1 cellular context compared by ENCODE assay signal in the genomic region with DNA sequence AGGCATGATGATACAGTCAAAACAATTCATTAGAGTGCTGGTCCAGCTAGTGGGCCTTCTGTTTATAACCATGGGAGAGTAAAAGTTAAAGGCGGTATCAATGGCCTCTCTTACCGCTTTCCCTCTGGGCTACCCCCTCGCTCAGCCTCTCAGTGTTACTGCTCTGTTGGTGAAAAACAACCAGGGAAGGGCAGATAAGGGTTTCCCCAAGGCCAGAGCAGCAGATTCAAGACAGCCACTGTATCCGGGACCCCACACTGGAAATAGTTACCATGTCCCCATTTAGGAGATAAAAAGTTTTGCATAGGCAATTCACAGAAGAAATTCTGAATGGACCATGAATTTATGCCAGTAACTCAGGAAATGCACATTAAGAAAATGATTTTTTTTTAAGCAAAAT.
A peak's percentile ranks its signal among the peaks of the same experiment; 100 is the strongest.
TF ChIP-seq lines count a peak whose summit lies in the region.

No MANE protein-coding gene starts in this region.

TF ChIP-seq in HepG2, 621 proteins besides CTCF, POLR2A, EP300 and RAD21 (continued from another document):
- TF ChIP-seq, protein P1, sequence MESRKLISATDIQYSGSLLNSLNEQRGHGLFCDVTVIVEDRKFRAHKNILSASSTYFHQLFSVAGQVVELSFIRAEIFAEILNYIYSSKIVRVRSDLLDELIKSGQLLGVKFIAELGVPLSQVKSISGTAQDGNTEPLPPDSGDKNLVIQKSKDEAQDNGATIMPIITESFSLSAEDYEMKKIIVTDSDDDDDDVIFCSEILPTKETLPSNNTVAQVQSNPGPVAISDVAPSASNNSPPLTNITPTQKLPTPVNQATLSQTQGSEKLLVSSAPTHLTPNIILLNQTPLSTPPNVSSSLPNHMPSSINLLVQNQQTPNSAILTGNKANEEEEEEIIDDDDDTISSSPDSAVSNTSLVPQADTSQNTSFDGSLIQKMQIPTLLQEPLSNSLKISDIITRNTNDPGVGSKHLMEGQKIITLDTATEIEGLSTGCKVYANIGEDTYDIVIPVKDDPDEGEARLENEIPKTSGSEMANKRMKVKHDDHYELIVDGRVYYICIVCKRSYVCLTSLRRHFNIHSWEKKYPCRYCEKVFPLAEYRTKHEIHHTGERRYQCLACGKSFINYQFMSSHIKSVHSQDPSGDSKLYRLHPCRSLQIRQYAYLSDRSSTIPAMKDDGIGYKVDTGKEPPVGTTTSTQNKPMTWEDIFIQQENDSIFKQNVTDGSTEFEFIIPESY (CRISPR knock-in tag; IDR thresholded peaks at IDR 0.05): 0 out of 2 replicates have a peak, but pooled peaks have one; percentile 41
- TF ChIP-seq SMAD3 (CRISPR knock-in tag; IDR thresholded peaks at IDR 0.05): no peak
TF ChIP-seq in HepG2: peak in this region for 1.
